Comparison of ENCODE assay signal across 21 cellular contexts in genomic region chr18:22723221-22723620, GRCh38.
DNase-seq lines count a peak whose midpoint lies in the region; ATAC-seq and TF ChIP-seq lines count a peak whose summit lies in the region.
"Had no signal": no experiment of that assay in that cellular context is flagged by ENCODE, and none has a peak within 500 bp of the region (broad histone marks: within the 10 kb centered on the region; RNA-seq: fewer than 3 reads in every experiment).

No MANE protein-coding gene starts in this region.

- peak overlapping the region in 4 of 5 donors; percentile 24 to 72 (median 48) for H3K27ac ChIP-seq in adrenal gland
- peak overlapping the region in 3 of 4 donors; percentile 12 to 53 (median 13) for H3K27ac ChIP-seq in sigmoid colon
- H3K27ac ChIP-seq: 22Rv1, A549, BLaER1 had no signal

- no peaks in the 10 kb centered on the region for H3K27me3 Mint-ChIP-seq in mesothelial cell of epicardium (ENCODE audit: low read depth)

- H3K27me3 ChIP-seq in adrenal gland (no peaks in the 10 kb centered on the region), sigmoid colon (no peaks in the 10 kb centered on the region)
- H3K27me3 ChIP-seq: BE2C, BLaER1 had no signal

- H3K9me3 Mint-ChIP-seq in mesothelial cell of epicardium, result no peaks in the 10 kb centered on the region
- H3K9me3 Mint-ChIP-seq: CD4-positive, alpha-beta memory T cell had no signal

- H3K9me3 ChIP-seq in adrenal gland (replicated peaks in 1 of 3), result no peaks in the 10 kb centered on the region
- no peaks in the 10 kb centered on the region for H3K9me3 ChIP-seq in sigmoid colon
- H3K9me3 ChIP-seq: A549, BE2C, BLaER1 had no signal

- no peak for TF ChIP-seq POLR2A in adrenal gland (IDR thresholded peaks at IDR 0.05)
- TF ChIP-seq POLR2A in sigmoid colon (IDR thresholded peaks at IDR 0.05), result no peak

- H3K4me1 Mint-ChIP-seq in mesothelial cell of epicardium, result peaks cover 21% of the 10 kb centered on the region
- H3K4me1 Mint-ChIP-seq: CD14-positive monocyte; CD4-positive, alpha-beta memory T cell; CD4-positive, CD25-positive, alpha-beta regulatory T cell; CD8-positive, alpha-beta memory T cell had no signal

- no peak for TF ChIP-seq EP300 in sigmoid colon (IDR thresholded peaks at IDR 0.05)

- ATAC-seq in GM21619 (IDR thresholded peaks at IDR 0.05; ENCODE audit: unreplicated experiment) (no peak), GM19467 (IDR thresholded peaks at IDR 0.05; ENCODE audit: unreplicated experiment) (no peak)
- ATAC-seq: A549 had no signal

- in situ Hi-C loops in ACHN (cut with HindIII; ENCODE audit: low pct_ligation_motif_present, low pct_unique_long_range_greater_than_20kb, low sequenced_read_pairs), result no loop called here

- no peak overlapping the region for H3K4me3 Mint-ChIP-seq in mesothelial cell of epicardium
- H3K4me3 Mint-ChIP-seq: CD14-positive monocyte; CD4-positive, alpha-beta memory T cell; CD4-positive, CD25-positive, alpha-beta regulatory T cell; CD8-positive, alpha-beta memory T cell had no signal

- no peak overlapping the region for H3K4me3 ChIP-seq in adrenal gland
- no peak overlapping the region for H3K4me3 ChIP-seq in sigmoid colon
- H3K4me3 ChIP-seq: A549, BLaER1 had no signal

- TF ChIP-seq CTCF in adrenal gland (IDR thresholded peaks at IDR 0.05) (no peak), mesothelial cell of epicardium (IDR thresholded peaks at IDR 0.05; ENCODE audit: unreplicated experiment) (no peak), sigmoid colon (IDR thresholded peaks at IDR 0.05) (no peak)

- peaks cover 2% of the 10 kb centered on the region for H3K36me3 Mint-ChIP-seq in mesothelial cell of epicardium
- H3K36me3 Mint-ChIP-seq: CD14-positive monocyte; CD4-positive, alpha-beta memory T cell; CD4-positive, CD25-positive, alpha-beta regulatory T cell; CD8-positive, alpha-beta memory T cell had no signal

- WGBS in adrenal gland, 4 donors, result 26 to 41% (median 38%) methylated on average over 2 of the region's 2 CpGs
- WGBS in sigmoid colon, 2 donors, result 86 to 90% methylated on average over 2 of the region's 2 CpGs

- peaks cover 6 to 18% of the 10 kb centered on the region in 2 donors for H3K4me1 ChIP-seq in adrenal gland (replicated peaks in 1 of 2)
- peaks cover 0 to 16% (median 15%) of the 10 kb centered on the region in 4 donors for H3K4me1 ChIP-seq in sigmoid colon
- H3K4me1 ChIP-seq: BE2C, BLaER1 had no signal

- intact Hi-C loops in adrenal gland (cut with DNase I), result no loop called here
- intact Hi-C loops in sigmoid colon (cut with DNase I), result no loop called here

- peak overlapping the region; percentile 85 for H3K27ac Mint-ChIP-seq in mesothelial cell of epicardium
- H3K27ac Mint-ChIP-seq: CD14-positive monocyte; CD4-positive, alpha-beta memory T cell; CD4-positive, CD25-positive, alpha-beta regulatory T cell; CD8-positive, alpha-beta memory T cell had no signal

- H3K36me3 ChIP-seq in adrenal gland (replicated peaks in 1 of 2), result no peaks in the 10 kb centered on the region
- no peaks in the 10 kb centered on the region for H3K36me3 ChIP-seq in sigmoid colon
- H3K36me3 ChIP-seq: BE2C, BLaER1 had no signal

- DNase-seq in adrenal gland, result peak in 5 of 7 donors; percentile 38 to 63 (median 60)
- no peak for DNase-seq in mesothelial cell of epicardium (ENCODE audit: low spot score in 2 of 2, unreplicated experiment in 2 of 2)
- DNase-seq in sigmoid colon, result no peak
- DNase-seq in ACHN, result no peak
- DNase-seq: BE2C; C1 segment of cervical spinal cord; CD4-positive, alpha-beta memory T cell; CD4-positive, CD25-positive, alpha-beta regulatory T cell; CD8-positive, alpha-beta memory T cell; COR-L47; DMS 273 treated with DMSO at 0.1 percent for 48 hours; DMS153; DMS53; DMS79 treated with DMSO at 0.1 percent for 48 hours; GF-D8 had no signal

Comparison
In these comparisons a context has a peak if more than half of its experiments do, and no peak if none do; other contexts are left out.
1. DNase-seq: peak in adrenal gland (5 of 7); none in mesothelial cell of epicardium (0 of 2), sigmoid colon (single experiment) and ACHN (single experiment).